1 cellular context compared by ENCODE assay signal in genomic region chr3:17046623-17047022, GRCh38.
TF ChIP-seq lines count a peak whose summit lies in the region.

No MANE protein-coding gene starts in this region.

TF ChIP-seq in GM12878, 131 proteins besides CTCF, POLR2A, EP300 and RAD21 (continued from another document):
- TF ChIP-seq ELK1 (IDR thresholded peaks at IDR 0.05; ENCODE audit: low read depth, low read length) (no peak), SIN3A (IDR thresholded peaks at IDR 0.05; ENCODE audit: low read depth, low read length) (no peak)
- TF ChIP-seq, protein P1, sequence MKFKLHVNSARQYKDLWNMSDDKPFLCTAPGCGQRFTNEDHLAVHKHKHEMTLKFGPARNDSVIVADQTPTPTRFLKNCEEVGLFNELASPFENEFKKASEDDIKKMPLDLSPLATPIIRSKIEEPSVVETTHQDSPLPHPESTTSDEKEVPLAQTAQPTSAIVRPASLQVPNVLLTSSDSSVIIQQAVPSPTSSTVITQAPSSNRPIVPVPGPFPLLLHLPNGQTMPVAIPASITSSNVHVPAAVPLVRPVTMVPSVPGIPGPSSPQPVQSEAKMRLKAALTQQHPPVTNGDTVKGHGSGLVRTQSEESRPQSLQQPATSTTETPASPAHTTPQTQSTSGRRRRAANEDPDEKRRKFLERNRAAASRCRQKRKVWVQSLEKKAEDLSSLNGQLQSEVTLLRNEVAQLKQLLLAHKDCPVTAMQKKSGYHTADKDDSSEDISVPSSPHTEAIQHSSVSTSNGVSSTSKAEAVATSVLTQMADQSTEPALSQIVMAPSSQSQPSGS (IDR thresholded peaks at IDR 0.05; ENCODE audit: low read length) = no peak
